In genomic region chr9:134858051-134858841, GRCh38 we compare ENCODE assay signal across 8 cellular contexts. TPM values are rescaled to one million over a fixed set of nuclear protein-coding genes. Genes with fewer than 3 reads are reported as not detected.
DNase-seq lines count a peak whose midpoint lies in the region; FAIRE-seq and TF ChIP-seq lines count a peak whose summit lies in the region.

No MANE protein-coding gene starts in this region.

- TF ChIP-seq CTCF in HFF-Myc (IDR thresholded peaks at IDR 0.05; ENCODE audit: low read depth, low read length, missing control alignments): peak; percentile 2
- TF ChIP-seq CTCF in kidney (IDR thresholded peaks at IDR 0.05; ENCODE audit: borderline replicate concordance, extremely low read depth, insufficient read depth): no peak

- no peak for FAIRE-seq in kidney (lab: Jason Lieb, UNC)

- DNase-seq in NCI-H1105 treated with DMSO at 0.1 percent for 48 hours (lab: John Stamatoyannopoulos, UW): peak; percentile 2
- DNase-seq in NCI-H1105 (lab: John Stamatoyannopoulos, UW): no peak
- peak; percentile 11 for DNase-seq in HFF-Myc (ENCODE audit: extremely low read depth, low read depth)
- DNase-seq in RPMI7951 (ENCODE audit: low read depth): peak; percentile 77
- peak; percentile 63 for DNase-seq in kidney
- no peak for DNase-seq in GM03348 (ENCODE audit: low spot score)
- no peak for DNase-seq in SHP77 (lab: John Stamatoyannopoulos, UW)
- DNase-seq in hippocampal formation (lab: John Stamatoyannopoulos, UW): no peak

- no peaks in the 10 kb centered on the region for H3K36me3 ChIP-seq in kidney (ENCODE audit: control insufficient read depth in 1 of 2, insufficient read depth in 2 of 2, low read length in 2 of 2)

- H3K4me3 ChIP-seq in HFF-Myc (replicated peaks; ENCODE audit: low read depth, low read length) (no peak overlapping the region), kidney (ENCODE audit: low read length in 2 of 2) (no peak overlapping the region)

- H3K4me1 ChIP-seq in kidney (ENCODE audit: control insufficient read depth in 1 of 2, insufficient read depth in 1 of 2, low read depth in 1 of 2, low read length in 2 of 2): no peaks in the 10 kb centered on the region

- no peaks in the 10 kb centered on the region for H3K9me3 ChIP-seq in kidney (ENCODE audit: control insufficient read depth in 1 of 2, low read length in 2 of 2)

- no peak overlapping the region for H3K9ac ChIP-seq in kidney (ENCODE audit: low read length in 2 of 2)

- intact Hi-C loops in kidney (cut with DNase I): no loop called here

- H3K27ac ChIP-seq in kidney (ENCODE audit: low read depth in 2 of 2, low read length in 2 of 2): no peak overlapping the region

RNA-seq across cellular contexts. Expression of gene FCN2, which starts 22.4 kb away (rescaled TPM):
- not detected in 2 replicates for total RNA-seq in RPMI7951 (2014; rRNA removed; shearing (Covaris generic))
- 3.6 TPM for total RNA-seq in kidney
- 2.8 TPM for polyA plus RNA-seq in kidney (ENCODE audit: insufficient read depth, low read depth, low replicate concordance)

RNA-seq across cellular contexts. Expression of gene FCN1, which starts 59.5 kb away (rescaled TPM):
- total RNA-seq in RPMI7951 (2014; rRNA removed; shearing (Covaris generic)): not detected in 2 replicates
- total RNA-seq in kidney: 13.0 TPM
- polyA plus RNA-seq in kidney (ENCODE audit: insufficient read depth, low read depth, low replicate concordance): 3.2 TPM

Comparison
In these comparisons a context has a peak if more than half of its experiments do, and no peak if none do; other contexts are left out.
1. DNase-seq: peak in NCI-H1105 treated with DMSO at 0.1 percent for 48 hours (single experiment), HFF-Myc (single experiment), RPMI7951 (single experiment) and kidney (single experiment); none in NCI-H1105 (single experiment), GM03348 (single experiment), SHP77 (0 of 2) and hippocampal formation (0 of 2).
2. RNA of gene FCN1, which starts 59.5 kb away (total RNA-seq): 13.0 TPM in kidney (single experiment); not detected in RPMI7951; every median in the first group is over 10 times any median in the second.